Comparison of ENCODE assay signal across 1 cellular context in genomic region chr3:10249833-10250232, GRCh38.
A peak's percentile ranks its signal among the peaks of the same experiment; 100 is the strongest.
TF ChIP-seq lines count a peak whose summit lies in the region.

No MANE protein-coding gene starts in this region.

TF ChIP-seq in HepG2, 621 proteins besides CTCF, POLR2A, EP300 and RAD21 (continues in another document):
- TF ChIP-seq ZFP41 (CRISPR knock-in tag; IDR thresholded peaks at IDR 0.05; ENCODE audit: borderline replicate concordance) (no peak), KDM3A (CRISPR knock-in tag; IDR thresholded peaks at IDR 0.05; ENCODE audit: low read depth) (no peak), HNRNPL (IDR thresholded peaks at IDR 0.05; ENCODE audit: low read depth, low read length) (no peak), ZNF124 (CRISPR knock-in tag; IDR thresholded peaks at IDR 0.05) (no peak), AKAP8 (CRISPR knock-in tag; IDR thresholded peaks at IDR 0.05) (no peak), POLR2G (IDR thresholded peaks at IDR 0.05; ENCODE audit: low read depth, low read length) (peak; percentile 14; the same call in 1 of the 2 replicates), NFYB (CRISPR knock-in tag; IDR thresholded peaks at IDR 0.05) (no peak), PRDM4 (CRISPR knock-in tag; IDR thresholded peaks at IDR 0.05; ENCODE audit: borderline replicate concordance) (no peak), ATF2 (CRISPR knock-in tag; IDR thresholded peaks at IDR 0.05) (no peak), GFI1 (CRISPR knock-in tag; IDR thresholded peaks at IDR 0.05; ENCODE audit: borderline replicate concordance) (peak; percentile 94), SMARCC2 (IDR thresholded peaks at IDR 0.05) (no peak), NR1H2 (CRISPR knock-in tag; IDR thresholded peaks at IDR 0.05; ENCODE audit: borderline replicate concordance, low read depth) (no peak), SOX6 (IDR thresholded peaks at IDR 0.05) (no peak), SOX6 (CRISPR knock-in tag; IDR thresholded peaks at IDR 0.05) (peak; percentile 56), RFX5 (IDR thresholded peaks at IDR 0.05; ENCODE audit: low read depth, low read length) (no peak), MAX (IDR thresholded peaks at IDR 0.05) (peak; percentile 34; the same call in 1 of the 2 replicates), REL (CRISPR knock-in tag; conservative IDR thresholded peaks at IDR 0.05) (no peak), ATF7 (IDR thresholded peaks at IDR 0.05) (no peak), ATF7 (CRISPR knock-in tag; IDR thresholded peaks at IDR 0.05) (no peak), KAT8 (CRISPR knock-in tag; IDR thresholded peaks at IDR 0.05) (peak; percentile 23; the same call in 1 of the 2 replicates), ZNF256 (CRISPR knock-in tag; conservative IDR thresholded peaks at IDR 0.05) (no peak), DPF2 (CRISPR knock-in tag; IDR thresholded peaks at IDR 0.05; ENCODE audit: borderline replicate concordance, low read depth) (no peak), NFIB (CRISPR knock-in tag; IDR thresholded peaks at IDR 0.05; ENCODE audit: borderline replicate concordance) (no peak), ZSCAN12 (CRISPR knock-in tag; IDR thresholded peaks at IDR 0.05) (no peak), ZNF570 (CRISPR knock-in tag; IDR thresholded peaks at IDR 0.05; ENCODE audit: borderline replicate concordance) (no peak), ZNF430 (CRISPR knock-in tag; IDR thresholded peaks at IDR 0.05) (no peak), ZNF724P (CRISPR knock-in tag; IDR thresholded peaks at IDR 0.05; ENCODE audit: borderline replicate concordance) (no peak), MYNN (CRISPR knock-in tag; IDR thresholded peaks at IDR 0.05; ENCODE audit: low read depth) (no peak), NFYC (CRISPR knock-in tag; IDR thresholded peaks at IDR 0.05) (no peak), NR0B2 (CRISPR knock-in tag; IDR thresholded peaks at IDR 0.05) (no peak), RBFOX2 (IDR thresholded peaks at IDR 0.05; ENCODE audit: low read depth, low read length) (no peak), ZNF431 (CRISPR knock-in tag; IDR thresholded peaks at IDR 0.05; ENCODE audit: borderline replicate concordance, low read depth) (no peak), ZNF556 (CRISPR knock-in tag; IDR thresholded peaks at IDR 0.05; ENCODE audit: borderline replicate concordance) (no peak), ARID5B (CRISPR knock-in tag; IDR thresholded peaks at IDR 0.05) (peak; percentile 66), ZNF747 (CRISPR knock-in tag; IDR thresholded peaks at IDR 0.05; ENCODE audit: borderline replicate concordance) (no peak), CREB1 (IDR thresholded peaks at IDR 0.05) (no peak), CREB1 (CRISPR knock-in tag; IDR thresholded peaks at IDR 0.05) (no peak), ZNF7 (CRISPR knock-in tag; IDR thresholded peaks at IDR 0.05) (no peak), GTF3A (CRISPR knock-in tag; conservative IDR thresholded peaks at IDR 0.05) (no peak), ZNF510 (CRISPR knock-in tag; IDR thresholded peaks at IDR 0.05; ENCODE audit: low read depth) (no peak), ZNF782 (CRISPR knock-in tag; IDR thresholded peaks at IDR 0.05; ENCODE audit: borderline replicate concordance) (no peak), MED13 (CRISPR knock-in tag; IDR thresholded peaks at IDR 0.05) (no peak), HMG20B (CRISPR knock-in tag; conservative IDR thresholded peaks at IDR 0.05) (0 out of 2 replicates have a peak, but pooled peaks have one; percentile 30), THAP11 (CRISPR knock-in tag; IDR thresholded peaks at IDR 0.05) (peak; percentile 20; the same call in 1 of the 2 replicates), ZNF644 (CRISPR knock-in tag; IDR thresholded peaks at IDR 0.05; ENCODE audit: low read depth) (no peak), ZNF687 (CRISPR knock-in tag; IDR thresholded peaks at IDR 0.05) (no peak), ZNF704 (CRISPR knock-in tag; IDR thresholded peaks at IDR 0.05; ENCODE audit: borderline replicate concordance) (no peak), ZNF558 (CRISPR knock-in tag; IDR thresholded peaks at IDR 0.05; ENCODE audit: borderline replicate concordance) (no peak), ASH2L (IDR thresholded peaks at IDR 0.05; ENCODE audit: insufficient read length, low read depth, low read length) (no peak), MTF2 (CRISPR knock-in tag; IDR thresholded peaks at IDR 0.05; ENCODE audit: borderline replicate concordance) (no peak), ZNF766 (CRISPR knock-in tag; IDR thresholded peaks at IDR 0.05; ENCODE audit: borderline replicate concordance) (no peak), NFE2 (CRISPR knock-in tag; IDR thresholded peaks at IDR 0.05) (no peak), ZBTB7B (CRISPR knock-in tag; IDR thresholded peaks at IDR 0.05) (no peak), HDAC1 (CRISPR knock-in tag; IDR thresholded peaks at IDR 0.05) (peak; percentile 65), ZNF3 (CRISPR knock-in tag; IDR thresholded peaks at IDR 0.05) (peak; percentile 9; the same call in 1 of the 2 replicates)
- TF ChIP-seq, protein P1, sequence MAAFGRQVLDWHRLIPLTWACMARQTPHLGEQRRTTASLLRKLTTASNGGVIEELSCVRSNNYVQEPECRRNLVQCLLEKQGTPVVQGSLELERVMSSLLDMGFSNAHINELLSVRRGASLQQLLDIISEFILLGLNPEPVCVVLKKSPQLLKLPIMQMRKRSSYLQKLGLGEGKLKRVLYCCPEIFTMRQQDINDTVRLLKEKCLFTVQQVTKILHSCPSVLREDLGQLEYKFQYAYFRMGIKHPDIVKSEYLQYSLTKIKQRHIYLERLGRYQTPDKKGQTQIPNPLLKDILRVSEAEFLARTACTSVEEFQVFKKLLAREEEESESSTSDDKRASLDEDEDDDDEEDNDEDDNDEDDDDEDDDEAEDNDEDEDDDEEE (CRISPR knock-in tag; IDR thresholded peaks at IDR 0.05) = no peak
- TF ChIP-seq, protein P2, sequence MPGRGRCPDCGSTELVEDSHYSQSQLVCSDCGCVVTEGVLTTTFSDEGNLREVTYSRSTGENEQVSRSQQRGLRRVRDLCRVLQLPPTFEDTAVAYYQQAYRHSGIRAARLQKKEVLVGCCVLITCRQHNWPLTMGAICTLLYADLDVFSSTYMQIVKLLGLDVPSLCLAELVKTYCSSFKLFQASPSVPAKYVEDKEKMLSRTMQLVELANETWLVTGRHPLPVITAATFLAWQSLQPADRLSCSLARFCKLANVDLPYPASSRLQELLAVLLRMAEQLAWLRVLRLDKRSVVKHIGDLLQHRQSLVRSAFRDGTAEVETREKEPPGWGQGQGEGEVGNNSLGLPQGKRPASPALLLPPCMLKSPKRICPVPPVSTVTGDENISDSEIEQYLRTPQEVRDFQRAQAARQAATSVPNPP (CRISPR knock-in tag; IDR thresholded peaks at IDR 0.05) = no peak
- TF ChIP-seq, protein P3, sequence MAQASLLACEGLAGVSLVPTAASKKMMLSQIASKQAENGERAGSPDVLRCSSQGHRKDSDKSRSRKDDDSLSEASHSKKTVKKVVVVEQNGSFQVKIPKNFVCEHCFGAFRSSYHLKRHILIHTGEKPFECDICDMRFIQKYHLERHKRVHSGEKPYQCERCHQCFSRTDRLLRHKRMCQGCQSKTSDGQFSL (CRISPR knock-in tag; IDR thresholded peaks at IDR 0.05) = no peak
